Comparison of ENCODE assay signal across 18 cellular contexts in genomic region chr22:49765951-49766350, GRCh38.
DNase-seq lines count a peak whose midpoint lies in the region; ATAC-seq and TF ChIP-seq lines count a peak whose summit lies in the region.
"Had no signal": no experiment of that assay in that cellular context is flagged by ENCODE, and none has a peak within 500 bp of the region (broad histone marks: within the 10 kb centered on the region; RNA-seq: fewer than 3 reads in every experiment).

No MANE protein-coding gene starts in this region.

- H3K27ac Mint-ChIP-seq in activated CD4-positive, alpha-beta memory T cell treated with anti-CD3 and anti-CD28 coated beads for 36 hours, result no peak overlapping the region
- no peak overlapping the region for H3K27ac Mint-ChIP-seq in activated CD4-positive, alpha-beta memory T cell treated with anti-CD3 and anti-CD28 coated beads, Interleukin-2, amount 10 ng/mL, durations not matched to agents 7 days and 5 days
- H3K27ac Mint-ChIP-seq in glutamatergic neuron (ENCODE audit: unreplicated experiment), result no peak overlapping the region
- H3K27ac Mint-ChIP-seq: activated naive CD4-positive, alpha-beta T cell treated with anti-CD3 and anti-CD28 coated beads, Interleukin-2, amount 10 ng/mL, durations not matched to agents 7 days and 5 days had no signal

- H2AFZ ChIP-seq in DND-41 (ENCODE audit: low read depth, low read length), result no peak overlapping the region

- ATAC-seq in DND-41 (ENCODE audit: insufficient read depth, low read depth) (no peak), sciatic nerve (no peak)
- ATAC-seq: activated CD4-positive, CD25-positive, alpha-beta regulatory T cell treated with anti-CD3 and anti-CD28 coated beads, Interleukin-2, amount 50 U/mL, for 24 hours had no signal

- peaks cover 14% of the 10 kb centered on the region for H3K4me1 Mint-ChIP-seq in activated CD4-positive, alpha-beta memory T cell treated with anti-CD3 and anti-CD28 coated beads for 36 hours (ENCODE audit: low read depth)
- H3K4me1 Mint-ChIP-seq in activated CD4-positive, alpha-beta memory T cell treated with anti-CD3 and anti-CD28 coated beads, Interleukin-2, amount 10 ng/mL, durations not matched to agents 7 days and 5 days, result peaks cover 14% of the 10 kb centered on the region
- H3K4me1 Mint-ChIP-seq in glutamatergic neuron (ENCODE audit: low read depth, unreplicated experiment), result peaks cover 6% of the 10 kb centered on the region

- no peaks in the 10 kb centered on the region for H3K27me3 Mint-ChIP-seq in activated CD4-positive, alpha-beta memory T cell treated with anti-CD3 and anti-CD28 coated beads for 36 hours
- no peaks in the 10 kb centered on the region for H3K27me3 Mint-ChIP-seq in activated CD4-positive, alpha-beta memory T cell treated with anti-CD3 and anti-CD28 coated beads, Interleukin-2, amount 10 ng/mL, durations not matched to agents 7 days and 5 days
- peaks cover 17% of the 10 kb centered on the region for H3K27me3 Mint-ChIP-seq in glutamatergic neuron (ENCODE audit: unreplicated experiment)

- CTCF ChIA-PET in activated CD4-positive, alpha-beta memory T cell treated with anti-CD3 and anti-CD28 coated beads for 36 hours (lab: Charles Lee), result interaction anchor here (1.2 to 4.0 kb wide), 3 partner anchors 10 to 264 kb away, joined by 3 to 35 read pairs (median 6); no protein-coding TSS in a partner anchor
- CTCF ChIA-PET in activated CD4-positive, alpha-beta memory T cell treated with anti-CD3 and anti-CD28 coated beads, Interleukin-2, amount 10 ng/mL, durations not matched to agents 7 days and 5 days (lab: Charles Lee), result interaction anchor here (3.2 to 3.6 kb wide), 2 partner anchors 165 to 264 kb away, joined by 14 to 39 read pairs; no protein-coding TSS in a partner anchor

- intact Hi-C loops in activated CD4-positive, alpha-beta memory T cell treated with anti-CD3 and anti-CD28 coated beads for 36 hours (cut with micrococcal nuclease), result loop anchor here (2.0 to 5.0 kb wide), 2 partner anchors 153 to 441 kb away; partner anchors contain the start of genes ALG12 and CRELD2
- intact Hi-C loops in sciatic nerve (cut with DNase I), result no loop called here

- no peak overlapping the region for H3K4me2 ChIP-seq in DND-41 (ENCODE audit: insufficient read depth, low read length)

- no peaks in the 10 kb centered on the region for H3K27me3 ChIP-seq in DND-41 (ENCODE audit: insufficient read depth, low read length, poor library complexity)
- H3K27me3 ChIP-seq: vagina had no signal

- TF ChIP-seq CTCF in DND-41 (IDR thresholded peaks at IDR 0.05; ENCODE audit: borderline replicate concordance, extremely low read depth, low read length, poor library complexity, severe bottlenecking) (no peak), glutamatergic neuron (IDR thresholded peaks at IDR 0.05; ENCODE audit: partially characterized antibody, unreplicated experiment) (no peak)

- H3K27ac ChIP-seq in DND-41 (ENCODE audit: low read length), result no peak overlapping the region
- H3K27ac ChIP-seq: vagina had no signal

- H3K36me3 Mint-ChIP-seq in activated CD4-positive, alpha-beta memory T cell treated with anti-CD3 and anti-CD28 coated beads for 36 hours, result peaks cover 3% of the 10 kb centered on the region
- H3K36me3 Mint-ChIP-seq in activated CD4-positive, alpha-beta memory T cell treated with anti-CD3 and anti-CD28 coated beads, Interleukin-2, amount 10 ng/mL, durations not matched to agents 7 days and 5 days (ENCODE audit: low read depth), result no peaks in the 10 kb centered on the region
- H3K36me3 Mint-ChIP-seq in glutamatergic neuron (ENCODE audit: unreplicated experiment), result peaks cover 7% of the 10 kb centered on the region

- peak; percentile 7 for DNase-seq in activated CD4-positive, alpha-beta memory T cell treated with anti-CD3 and anti-CD28 coated beads for 36 hours
- DNase-seq in activated CD4-positive, alpha-beta memory T cell treated with anti-CD3 and anti-CD28 coated beads, Interleukin-2, amount 10 ng/mL, durations not matched to agents 7 days and 5 days, result no peak
- DNase-seq in DND-41 (peak; percentile 4), glutamatergic neuron (peak; percentile 12), sciatic nerve (ENCODE audit: low spot score) (peak; percentile 53), EL (no peak), nucleus accumbens (lab: John Stamatoyannopoulos, UW) (no peak), DMS114 treated with DMSO at 0.1 percent for 48 hours (lab: John Stamatoyannopoulos, UW; ENCODE audit: unreplicated experiment) (no peak)
- DNase-seq: activated naive CD4-positive, alpha-beta T cell treated with anti-CD3 and anti-CD28 coated beads, Interleukin-2, amount 10 ng/mL, durations not matched to agents 7 days and 5 days; C1 segment of cervical spinal cord; DMS79; NCI-H1436; NCI-H226; small intestine; stimulated activated CD4-positive, alpha-beta T cell treated with anti-CD3 and anti-CD28 coated beads, Interleukin-4, amount 100 ng/mL, for 4 hours had no signal

- peaks cover 10% of the 10 kb centered on the region for H4K20me1 ChIP-seq in DND-41 (ENCODE audit: insufficient read depth, low read length)

- H3K4me3 ChIP-seq in DND-41 (ENCODE audit: low read depth in 1 of 2, low read length in 2 of 2), result no peak overlapping the region
- H3K4me3 ChIP-seq: HAP-1, vagina had no signal

- H3K9me3 Mint-ChIP-seq in activated CD4-positive, alpha-beta memory T cell treated with anti-CD3 and anti-CD28 coated beads for 36 hours, result peaks cover 11% of the 10 kb centered on the region
- H3K9me3 Mint-ChIP-seq in activated CD4-positive, alpha-beta memory T cell treated with anti-CD3 and anti-CD28 coated beads, Interleukin-2, amount 10 ng/mL, durations not matched to agents 7 days and 5 days, result peaks cover 4% of the 10 kb centered on the region
- peaks cover 4% of the 10 kb centered on the region for H3K9me3 Mint-ChIP-seq in glutamatergic neuron (ENCODE audit: unreplicated experiment)

- H3K79me2 ChIP-seq in DND-41 (ENCODE audit: insufficient read depth, low read length), result no peaks in the 10 kb centered on the region

- H3K9me3 ChIP-seq in DND-41 (ENCODE audit: insufficient read depth, low read length, severe bottlenecking), result peaks cover 8% of the 10 kb centered on the region

- no peaks in the 10 kb centered on the region for H3K36me3 ChIP-seq in DND-41 (ENCODE audit: insufficient read depth, low read length)
- H3K36me3 ChIP-seq: HAP-1, vagina had no signal

- no peak overlapping the region for H3K9ac ChIP-seq in DND-41 (ENCODE audit: low read depth, low read length)

- H3K4me3 Mint-ChIP-seq in activated CD4-positive, alpha-beta memory T cell treated with anti-CD3 and anti-CD28 coated beads for 36 hours, result no peak overlapping the region
- H3K4me3 Mint-ChIP-seq in activated CD4-positive, alpha-beta memory T cell treated with anti-CD3 and anti-CD28 coated beads, Interleukin-2, amount 10 ng/mL, durations not matched to agents 7 days and 5 days, result no peak overlapping the region
- no peak overlapping the region for H3K4me3 Mint-ChIP-seq in glutamatergic neuron (ENCODE audit: unreplicated experiment)
- H3K4me3 Mint-ChIP-seq: activated naive CD4-positive, alpha-beta T cell treated with anti-CD3 and anti-CD28 coated beads, Interleukin-2, amount 10 ng/mL, durations not matched to agents 7 days and 5 days had no signal

- POLR2A ChIA-PET in activated CD4-positive, alpha-beta memory T cell treated with anti-CD3 and anti-CD28 coated beads for 36 hours (lab: Charles Lee), result no interaction called here
- POLR2A ChIA-PET in activated CD4-positive, alpha-beta memory T cell treated with anti-CD3 and anti-CD28 coated beads, Interleukin-2, amount 10 ng/mL, durations not matched to agents 7 days and 5 days (lab: Charles Lee), result no interaction called here

- peaks cover 8% of the 10 kb centered on the region for H3K4me1 ChIP-seq in DND-41 (ENCODE audit: insufficient read depth, low read length)
- H3K4me1 ChIP-seq: HAP-1, vagina had no signal

Comparison
In these comparisons a context has a peak if more than half of its experiments do, and no peak if none do; other contexts are left out.
1. DNase-seq: peak in activated CD4-positive, alpha-beta memory T cell treated with anti-CD3 and anti-CD28 coated beads for 36 hours (single experiment), DND-41 (single experiment), glutamatergic neuron (single experiment) and sciatic nerve (single experiment); none in activated CD4-positive, alpha-beta memory T cell treated with anti-CD3 and anti-CD28 coated beads, Interleukin-2, amount 10 ng/mL, durations not matched to agents 7 days and 5 days (single experiment), EL (single experiment), nucleus accumbens (0 of 56) and DMS114 treated with DMSO at 0.1 percent for 48 hours (single experiment).